Comparison of ENCODE assay signal across 8 cellular contexts in genomic region chr11:66347425-66348276, GRCh38. TPM values are rescaled to one million over a fixed set of nuclear protein-coding genes. Genes with fewer than 3 reads are reported as not detected.
DNase-seq lines count a peak whose midpoint lies in the region; ATAC-seq and TF ChIP-seq lines count a peak whose summit lies in the region.

Gene B4GAT1, minus strand, starts transcription at chr11:66347629. Its CDS starts 84 bp downstream, at chr11:66347545.

- H3K4me1 Mint-ChIP-seq in activated T-helper 17 cell treated with anti-CD3 and anti-CD28 coated beads, Interleukin-2, amount 50 U/mL, for 72 hours = peaks cover 17% of the 10 kb centered on the region
- peaks cover 22 to 66% (median 53%) of the 10 kb centered on the region in 7 donors for H3K4me1 Mint-ChIP-seq in naive thymus-derived CD4-positive, alpha-beta T cell

- peaks cover 10% of the 10 kb centered on the region; the same call in 1 of the 2 replicates for H3K36me3 ChIP-seq in KOPT-K1 (ENCODE audit: insufficient read depth, low read length)
- no peaks in the 10 kb centered on the region for H3K36me3 ChIP-seq in fibroblast of lung (ENCODE audit: control insufficient read depth, insufficient read depth, low read length)
- peaks cover 0 to 11% (median 0%) of the 10 kb centered on the region in 3 experiments for H3K36me3 ChIP-seq in naive thymus-derived CD4-positive, alpha-beta T cell (ENCODE audit: control insufficient read depth in 2 of 3, insufficient read depth in 3 of 3, low read length in 3 of 3)

- TF ChIP-seq POLR2A in GM19099 (IDR thresholded peaks at IDR 0.05; ENCODE audit: extremely low read depth, insufficient read length, low read depth) = peak; percentile 55

- intact Hi-C loops in naive thymus-derived CD4-positive, alpha-beta T cell (cut with micrococcal nuclease) = loop anchor here (1.0 to 5.0 kb wide), 4 partner anchors 39 to 119 kb away; partner anchors contain the start of genes PELI3 (in 1 of the 2) and RAB1B (in 1 of the 2)

- peak; percentile 70 for ATAC-seq in activated T-helper 17 cell treated with anti-CD3 and anti-CD28 coated beads, Interleukin-2, amount 50 U/mL, for 72 hours (replicated peaks)
- ATAC-seq in naive thymus-derived CD4-positive, alpha-beta T cell = peak; percentile 49

- peaks cover 20% of the 10 kb centered on the region for H3K79me2 ChIP-seq in fibroblast of lung (ENCODE audit: control insufficient read depth, insufficient read depth, low read length)

- CTCF ChIA-PET in naive thymus-derived CD4-positive, alpha-beta T cell (lab: Charles Lee) = interaction anchor here (1.2 kb wide), 1 partner anchor 16 kb away, joined by 3 read pairs; no protein-coding TSS in a partner anchor

- H4K20me1 ChIP-seq in fibroblast of lung (ENCODE audit: control insufficient read depth, extremely low read depth, insufficient read depth, low read length) = no peaks in the 10 kb centered on the region

- H2AFZ ChIP-seq in fibroblast of lung (ENCODE audit: low read length) = peak within 1 kb of the TSS; percentile 96

- in situ Hi-C loops in ACHN (cut with HindIII; ENCODE audit: low pct_ligation_motif_present, low pct_unique_long_range_greater_than_20kb, low sequenced_read_pairs) = no loop called here

- no peaks in the 10 kb centered on the region for H3K27me3 Mint-ChIP-seq in activated T-helper 17 cell treated with anti-CD3 and anti-CD28 coated beads, Interleukin-2, amount 50 U/mL, for 72 hours
- peaks cover 0 to 4% (median 0%) of the 10 kb centered on the region in 5 donors for H3K27me3 Mint-ChIP-seq in naive thymus-derived CD4-positive, alpha-beta T cell

- peak within 1 kb of the TSS; percentile 100 for H3K27ac Mint-ChIP-seq in activated T-helper 17 cell treated with anti-CD3 and anti-CD28 coated beads, Interleukin-2, amount 50 U/mL, for 72 hours
- H3K27ac Mint-ChIP-seq in naive thymus-derived CD4-positive, alpha-beta T cell = peak within 1 kb of the TSS; percentile 96 to 100 (median 99)

- H3K36me3 Mint-ChIP-seq in activated T-helper 17 cell treated with anti-CD3 and anti-CD28 coated beads, Interleukin-2, amount 50 U/mL, for 72 hours (ENCODE audit: low read depth) = peaks cover 22% of the 10 kb centered on the region
- H3K36me3 Mint-ChIP-seq in naive thymus-derived CD4-positive, alpha-beta T cell = peaks cover 0 to 11% (median 6%) of the 10 kb centered on the region in 5 donors

- peaks cover 22% of the 10 kb centered on the region for H3K4me1 ChIP-seq in fibroblast of lung (ENCODE audit: control insufficient read depth, extremely low read depth, insufficient read depth, low read length)
- H3K4me1 ChIP-seq in naive thymus-derived CD4-positive, alpha-beta T cell (ENCODE audit: control insufficient read depth in 2 of 2, insufficient read depth in 2 of 2, low read length in 2 of 2) = peaks cover 30 to 36% of the 10 kb centered on the region in 2 donors

- no peaks in the 10 kb centered on the region for H3K9me3 Mint-ChIP-seq in activated T-helper 17 cell treated with anti-CD3 and anti-CD28 coated beads, Interleukin-2, amount 50 U/mL, for 72 hours
- peaks cover 0 to 10% (median 0%) of the 10 kb centered on the region in 11 donors for H3K9me3 Mint-ChIP-seq in naive thymus-derived CD4-positive, alpha-beta T cell

- peak within 1 kb of the TSS; percentile 81 to 95 (median 86) for H3K4me3 ChIP-seq in fibroblast of lung (replicated peaks in 1 of 4; ENCODE audit: control extremely low read depth in 1 of 4, insufficient read depth in 1 of 4, low read depth in 3 of 4, low read length in 4 of 4)
- H3K4me3 ChIP-seq in naive thymus-derived CD4-positive, alpha-beta T cell (ENCODE audit: low read length) = peak within 1 kb of the TSS; percentile 93

- POLR2A ChIA-PET in naive thymus-derived CD4-positive, alpha-beta T cell (lab: Charles Lee) = interaction anchor here (0.6 to 7.8 kb wide), 14 partner anchors 12 to 59 kb away, joined by 3 to 68 read pairs (median 4); partner anchors contain the start of genes CD248, RIN1, SLC29A2 and YIF1A

- H3K27ac ChIP-seq in KOPT-K1 (ENCODE audit: low read depth, low read length, poor library complexity, severe bottlenecking) (peak within 1 kb of the TSS; percentile 70), fibroblast of lung (ENCODE audit: insufficient read depth, low read length) (peak within 1 kb of the TSS; percentile 73)
- peak within 1 kb of the TSS; percentile 92 for H3K27ac ChIP-seq in naive thymus-derived CD4-positive, alpha-beta T cell (ENCODE audit: low read depth, low read length)

- H3K9ac ChIP-seq in fibroblast of lung (ENCODE audit: insufficient read depth, low read length) = peak within 1 kb of the TSS; percentile 74

- H3K27me3 ChIP-seq in fibroblast of lung (ENCODE audit: control insufficient read depth, insufficient read depth, low read length) = no peaks in the 10 kb centered on the region
- H3K27me3 ChIP-seq in naive thymus-derived CD4-positive, alpha-beta T cell (ENCODE audit: control insufficient read depth in 2 of 2, insufficient read depth in 2 of 2, low read length in 2 of 2) = no peaks in the 10 kb centered on the region

- H3K4me2 ChIP-seq in fibroblast of lung (ENCODE audit: extremely low read depth, insufficient read depth, low read length) = peak within 1 kb of the TSS; percentile 98

- DNase-seq in ACHN (peak; percentile 86), RPMI7951 (ENCODE audit: low read depth) (peak; percentile 83), fibroblast of lung (ENCODE audit: low read depth in 2 of 2) (peak; percentile 89 to 95)
- DNase-seq in naive thymus-derived CD4-positive, alpha-beta T cell = peak; percentile 56 to 87 (median 84)
- peak; percentile 65 to 80 for DNase-seq in stimulated activated CD8-positive, alpha-beta memory T cell treated with anti-CD3 and anti-CD28 coated beads, Interleukin-7, amount 100 ng/mL, for 48 hours (ENCODE audit: extremely low read depth in 1 of 2, low read depth in 1 of 2)

- TF ChIP-seq CTCF in fibroblast of lung (conservative IDR thresholded peaks at IDR 0.05 in 1 of 2, IDR thresholded peaks at IDR 0.05 in 1 of 2; ENCODE audit: low read depth in 1 of 2, low read length in 2 of 2) = no peak

- peak within 1 kb of the TSS; percentile 95 for H3K4me3 Mint-ChIP-seq in activated T-helper 17 cell treated with anti-CD3 and anti-CD28 coated beads, Interleukin-2, amount 50 U/mL, for 72 hours
- H3K4me3 Mint-ChIP-seq in naive thymus-derived CD4-positive, alpha-beta T cell = peak within 1 kb of the TSS; percentile 93 to 98 (median 96)

- H3K9me3 ChIP-seq in KOPT-K1 (ENCODE audit: insufficient read depth, low read length, poor library complexity, severe bottlenecking) (no peaks in the 10 kb centered on the region), fibroblast of lung (ENCODE audit: control insufficient read depth, insufficient read depth, low read depth, low read length) (no peaks in the 10 kb centered on the region)
- H3K9me3 ChIP-seq in naive thymus-derived CD4-positive, alpha-beta T cell (ENCODE audit: control insufficient read depth in 2 of 3, low read length in 3 of 3) = no peaks in the 10 kb centered on the region

RNA-seq across cellular contexts. Expression of gene B4GAT1, which starts in this region (rescaled TPM):
- total RNA-seq in RPMI7951 (2014; rRNA removed; shearing (Covaris generic)) = 49.3 and 50.5 TPM in 2 replicates
- 10 to 100 TPM in 1 of 2 donors, 1 to 10 TPM in 1; 7.7 to 12.9 TPM for total RNA-seq in activated T-helper 17 cell treated with anti-CD3 and anti-CD28 coated beads, Interleukin-2, amount 50 U/mL, for 72 hours
- total RNA-seq in fibroblast of lung = 34.7 and 48.9 TPM in 2 replicates
- polyA plus RNA-seq in fibroblast of lung = 13.1 and 15.7 TPM in 2 replicates
- polyA plus RNA-seq in fibroblast of lung (2012) = 20.9 and 28.3 TPM in 2 replicates
- 3.9 and 4.4 TPM in 2 replicates for polyA minus RNA-seq in fibroblast of lung (ENCODE audit: low replicate concordance)
- 10 to 100 TPM in 2 of 5 experiments, 1 to 10 TPM in 3; 2.2 to 11.8 (median 7.6) TPM for total RNA-seq in naive thymus-derived CD4-positive, alpha-beta T cell
- 10 to 100 TPM; 13.5 to 18.2 TPM for polyA plus RNA-seq in naive thymus-derived CD4-positive, alpha-beta T cell

Comparison
In these comparisons a context has a peak if more than half of its experiments do, and no peak if none do; other contexts are left out.
1. Peak in every context shown above with its lines: DNase-seq, ATAC-seq, H3K4me3 ChIP-seq and H3K27ac ChIP-seq.